ENCODE assay signal across 23 cellular contexts in the genomic region with DNA sequence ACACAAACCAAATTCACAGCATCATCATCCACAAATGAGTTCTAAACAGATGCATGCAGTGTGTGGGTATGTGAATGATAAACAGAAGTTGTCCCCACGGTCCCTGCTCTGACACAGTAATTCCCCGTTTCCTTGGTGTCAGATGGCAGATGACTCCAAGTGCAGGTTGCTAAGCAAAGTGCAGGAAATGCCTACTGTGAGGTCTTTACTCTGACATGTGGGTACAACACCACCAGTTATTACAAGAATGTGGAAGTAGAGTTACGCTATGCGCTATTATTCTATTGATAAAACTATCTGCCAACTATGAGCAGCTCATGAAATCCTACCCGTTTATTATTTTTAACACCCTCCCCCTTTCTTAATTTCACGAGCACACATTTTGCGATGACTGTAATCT.
DNase-seq lines count a peak whose midpoint lies in the region; ATAC-seq, FAIRE-seq and TF ChIP-seq lines count a peak whose summit lies in the region.
"Had no signal": no experiment of that assay in that cellular context is flagged by ENCODE, and none has a peak within 500 bp of the region (broad histone marks: within the 10 kb centered on the region; RNA-seq: fewer than 3 reads in every experiment).

No MANE protein-coding gene starts in this region.

- H3K27me3 ChIP-seq in GM12878 (replicated peaks in 1 of 2; ENCODE audit: control insufficient read depth in 2 of 2, insufficient read depth in 2 of 2, low read length in 1 of 2) (no peaks in the 10 kb centered on the region), colonic mucosa (no peaks in the 10 kb centered on the region)
- H3K27me3 ChIP-seq in effector memory CD4-positive, alpha-beta T cell (replicated peaks; ENCODE audit: control insufficient read depth, insufficient read depth, low read length, poor library complexity, severe bottlenecking) = no peaks in the 10 kb centered on the region
- H3K27me3 ChIP-seq: BLaER1, tibial nerve had no signal

- H3K4me1 ChIP-seq in GM12878 (ENCODE audit: control insufficient read depth, insufficient read depth, low read length) (no peaks in the 10 kb centered on the region), colonic mucosa (no peaks in the 10 kb centered on the region)
- no peaks in the 10 kb centered on the region for H3K4me1 ChIP-seq in effector memory CD4-positive, alpha-beta T cell (ENCODE audit: control insufficient read depth, insufficient read depth, low read length, poor library complexity, severe bottlenecking)
- H3K4me1 ChIP-seq: prostate gland had no signal

- DNase-seq in Daoy (ENCODE audit: low read depth) (peak; percentile 42), HT1080 (ENCODE audit: low read depth) (peak; percentile 56), GM12878 (ENCODE audit: low read depth, low spot score) (no peak), left kidney (ENCODE audit: low read depth, low spot score) (peak; percentile 60), colonic mucosa (no peak), SIG-M5 treated with dmso at 0.1 percent for 504 hours (lab: John Stamatoyannopoulos, UW; ENCODE audit: unreplicated experiment) (no peak), NCI-H1092 treated with DMSO at 0.1 percent for 48 hours (lab: John Stamatoyannopoulos, UW) (no peak)
- DNase-seq in effector memory CD4-positive, alpha-beta T cell = no peak
- DNase-seq: activated CD4-positive, alpha-beta memory T cell treated with anti-CD3 and anti-CD28 coated beads, Interleukin-2, amount 10 ng/mL, durations not matched to agents 7 days and 5 days; activated T-cell treated with anti-CD3 and anti-CD28 coated beads, Interleukin-2, amount 50 U/mL, for 48 hours; effector CD4-positive, alpha-beta T cell; hypothalamus; NCI-H1105; NCI-H345; stimulated activated CD4-positive, alpha-beta T cell treated with anti-CD3 and anti-CD28 coated beads, Interleukin-12 subunit alpha, Interleukin-12 subunit beta, amount 100 ng/mL, for 4 hours; stimulated activated naive B cell treated with anti-CD40 and anti-IgM and Interleukin-4, amounts not matched to agents 10 μg/mL and 1 μg/mL and 100 μg/mL, for 72 hours had no signal

- no TSS peak for BruUV-seq in GM12878 (replicated peaks; lab: Mats Ljungman, UMichigan)

- H3K9ac ChIP-seq in GM12878 (ENCODE audit: control insufficient read depth, insufficient read depth, low read length) (no peak overlapping the region), colonic mucosa (ENCODE audit: low read depth in 2 of 2, low read length in 2 of 2) (no peak overlapping the region)
- H3K9ac ChIP-seq: BLaER1 had no signal

- CTCF ChIA-PET in GM12878 (lab: Yijun Ruan, JAX) = no interaction called here

- no peaks in the 10 kb centered on the region for H3K79me2 ChIP-seq in GM12878 (ENCODE audit: control insufficient read depth, insufficient read depth, low read length)

- no peaks in the 10 kb centered on the region for H4K20me1 ChIP-seq in GM12878 (ENCODE audit: control insufficient read depth, insufficient read depth)
- H4K20me1 ChIP-seq: BLaER1 had no signal

- H3K36me3 ChIP-seq in GM12878 (ENCODE audit: control insufficient read depth in 2 of 2, insufficient read depth in 2 of 2, low read length in 1 of 2) (no peaks in the 10 kb centered on the region), colonic mucosa (no peaks in the 10 kb centered on the region)
- no peaks in the 10 kb centered on the region for H3K36me3 ChIP-seq in effector memory CD4-positive, alpha-beta T cell (ENCODE audit: control insufficient read depth, insufficient read depth, low read length)
- H3K36me3 ChIP-seq: prostate gland, tibial nerve had no signal

- no peak for TF ChIP-seq CTCF in GM12878 (IDR thresholded peaks at IDR 0.05 in 2 of 3, conservative IDR thresholded peaks at IDR 0.05 in 1 of 3; ENCODE audit: control insufficient read depth in 2 of 3, extremely low read depth in 1 of 3, insufficient read depth in 1 of 3, low read depth in 3 of 3, low read length in 3 of 3)
- TF ChIP-seq CTCF in colonic mucosa (IDR thresholded peaks at IDR 0.05) = no peak

- no peak for FAIRE-seq in GM12878 (lab: Jason Lieb, UNC)
- FAIRE-seq: GM19239, TTC549 had no signal

- H3K4me3 ChIP-seq in GM12878 (no peak overlapping the region), colonic mucosa (no peak overlapping the region)
- H3K4me3 ChIP-seq in effector memory CD4-positive, alpha-beta T cell (ENCODE audit: insufficient read depth, low read depth, low read length, poor library complexity, severe bottlenecking) = no peak overlapping the region
- H3K4me3 ChIP-seq: BLaER1, prostate gland, tibial nerve had no signal

- no peak overlapping the region for H2AFZ ChIP-seq in GM12878 (ENCODE audit: control insufficient read depth, low read depth, low read length)

- ATAC-seq in GM12878 = peak; percentile 13; the same call in 2 of the 3 replicates
- ATAC-seq: activated naive CD4-positive, alpha-beta T cell treated with anti-CD3 and anti-CD28 coated beads, Interleukin-2, amount 50 U/mL, for 72 hours; left lobe of liver; stimulated activated naive B cell treated with anti-CD40 and anti-IgM and Interleukin-4, amounts not matched to agents 10 μg/mL and 1 μg/mL and 100 μg/mL, for 72 hours had no signal

- in situ Hi-C loops in GM12878 (cut with MboI) = no loop called here

- RAD21 ChIA-PET in GM12878 (lab: Charles Lee; ENCODE audit: unreplicated experiment) = no interaction called here

- TF ChIP-seq EP300 in GM12878 (IDR thresholded peaks at IDR 0.05; ENCODE audit: borderline replicate concordance in 1 of 2, control insufficient read depth in 1 of 2, low read depth in 2 of 2, low read length in 2 of 2) = no peak

- no peaks in the 10 kb centered on the region for H3K9me3 ChIP-seq in GM12878 (replicated peaks; ENCODE audit: control insufficient read depth, insufficient read depth, low read length)
- no peaks in the 10 kb centered on the region for H3K9me3 ChIP-seq in colonic mucosa
- no peaks in the 10 kb centered on the region for H3K9me3 ChIP-seq in effector memory CD4-positive, alpha-beta T cell (ENCODE audit: control insufficient read depth, low read length)
- H3K9me3 ChIP-seq: BLaER1, prostate gland, tibial nerve had no signal

- intact Hi-C loops in GM12878 (cut with micrococcal nuclease; ENCODE audit: unreplicated experiment) = no loop called here
- intact Hi-C loops in colonic mucosa (cut with DNase I) = no loop called here

- SMC1A ChIA-PET in GM12878 (lab: Charles Lee; ENCODE audit: uncharacterized antibody, unreplicated experiment) = interaction anchor here (1.0 to 2.1 kb wide), 2 partner anchors 21 to 29 kb away, joined by 3 to 7 read pairs; no protein-coding TSS in a partner anchor

- H3K27ac ChIP-seq in GM12878 (ENCODE audit: control insufficient read depth, insufficient read depth) (no peak overlapping the region), colonic mucosa (no peak overlapping the region)
- H3K27ac ChIP-seq in effector memory CD4-positive, alpha-beta T cell (ENCODE audit: insufficient read depth, low read length, poor library complexity, severe bottlenecking) = no peak overlapping the region
- H3K27ac ChIP-seq: BLaER1, prostate gland had no signal

- TF ChIP-seq RAD21 in GM12878 (IDR thresholded peaks at IDR 0.05; ENCODE audit: insufficient read depth, low read depth, low read length) = no peak

- no peak for TF ChIP-seq POLR2A in GM12878 (IDR thresholded peaks at IDR 0.05; ENCODE audit: low read depth, low read length)

- POLR2A ChIA-PET in GM12878 (lab: Charles Lee) = no interaction called here

- H3K4me2 ChIP-seq in GM12878 (ENCODE audit: control insufficient read depth, insufficient read depth) = no peak overlapping the region
- H3K4me2 ChIP-seq: BLaER1 had no signal

- WGBS in GM12878 (ENCODE audit: insufficient coverage, insufficient replicate concordance, low lambda C conversion rate, missing lambda C conversion rate) = 56% methylated on average over 7 of the region's 7 CpGs

TF ChIP-seq in GM12878, 131 proteins besides CTCF, POLR2A, EP300 and RAD21 (continues in another document):
- TF ChIP-seq, protein P1, sequence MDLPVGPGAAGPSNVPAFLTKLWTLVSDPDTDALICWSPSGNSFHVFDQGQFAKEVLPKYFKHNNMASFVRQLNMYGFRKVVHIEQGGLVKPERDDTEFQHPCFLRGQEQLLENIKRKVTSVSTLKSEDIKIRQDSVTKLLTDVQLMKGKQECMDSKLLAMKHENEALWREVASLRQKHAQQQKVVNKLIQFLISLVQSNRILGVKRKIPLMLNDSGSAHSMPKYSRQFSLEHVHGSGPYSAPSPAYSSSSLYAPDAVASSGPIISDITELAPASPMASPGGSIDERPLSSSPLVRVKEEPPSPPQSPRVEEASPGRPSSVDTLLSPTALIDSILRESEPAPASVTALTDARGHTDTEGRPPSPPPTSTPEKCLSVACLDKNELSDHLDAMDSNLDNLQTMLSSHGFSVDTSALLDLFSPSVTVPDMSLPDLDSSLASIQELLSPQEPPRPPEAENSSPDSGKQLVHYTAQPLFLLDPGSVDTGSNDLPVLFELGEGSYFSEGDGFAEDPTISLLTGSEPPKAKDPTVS (IDR thresholded peaks at IDR 0.05; ENCODE audit: low read depth, low read length) = no peak
- no peak for TF ChIP-seq CBX5 (IDR thresholded peaks at IDR 0.05; ENCODE audit: low read depth)
- no peak for TF ChIP-seq GATAD2B (conservative IDR thresholded peaks at IDR 0.05; ENCODE audit: low read depth)
- TF ChIP-seq, protein P2, sequence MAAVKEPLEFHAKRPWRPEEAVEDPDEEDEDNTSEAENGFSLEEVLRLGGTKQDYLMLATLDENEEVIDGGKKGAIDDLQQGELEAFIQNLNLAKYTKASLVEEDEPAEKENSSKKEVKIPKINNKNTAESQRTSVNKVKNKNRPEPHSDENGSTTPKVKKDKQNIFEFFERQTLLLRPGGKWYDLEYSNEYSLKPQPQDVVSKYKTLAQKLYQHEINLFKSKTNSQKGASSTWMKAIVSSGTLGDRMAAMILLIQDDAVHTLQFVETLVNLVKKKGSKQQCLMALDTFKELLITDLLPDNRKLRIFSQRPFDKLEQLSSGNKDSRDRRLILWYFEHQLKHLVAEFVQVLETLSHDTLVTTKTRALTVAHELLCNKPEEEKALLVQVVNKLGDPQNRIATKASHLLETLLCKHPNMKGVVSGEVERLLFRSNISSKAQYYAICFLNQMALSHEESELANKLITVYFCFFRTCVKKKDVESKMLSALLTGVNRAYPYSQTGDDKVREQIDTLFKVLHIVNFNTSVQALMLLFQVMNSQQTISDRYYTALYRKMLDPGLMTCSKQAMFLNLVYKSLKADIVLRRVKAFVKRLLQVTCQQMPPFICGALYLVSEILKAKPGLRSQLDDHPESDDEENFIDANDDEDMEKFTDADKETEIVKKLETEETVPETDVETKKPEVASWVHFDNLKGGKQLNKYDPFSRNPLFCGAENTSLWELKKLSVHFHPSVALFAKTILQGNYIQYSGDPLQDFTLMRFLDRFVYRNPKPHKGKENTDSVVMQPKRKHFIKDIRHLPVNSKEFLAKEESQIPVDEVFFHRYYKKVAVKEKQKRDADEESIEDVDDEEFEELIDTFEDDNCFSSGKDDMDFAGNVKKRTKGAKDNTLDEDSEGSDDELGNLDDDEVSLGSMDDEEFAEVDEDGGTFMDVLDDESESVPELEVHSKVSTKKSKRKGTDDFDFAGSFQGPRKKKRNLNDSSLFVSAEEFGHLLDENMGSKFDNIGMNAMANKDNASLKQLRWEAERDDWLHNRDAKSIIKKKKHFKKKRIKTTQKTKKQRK (IDR thresholded peaks at IDR 0.05; ENCODE audit: low read depth, low read length) = no peak
- no peak for TF ChIP-seq STAT3 (IDR thresholded peaks at IDR 0.05; ENCODE audit: low read depth, low read length)

Comparison
In these comparisons a context has a peak if more than half of its experiments do, and no peak if none do; other contexts are left out.
1. DNase-seq: peak in Daoy (single experiment), HT1080 (single experiment) and left kidney (single experiment); none in GM12878 (single experiment), colonic mucosa (single experiment), effector memory CD4-positive, alpha-beta T cell (0 of 3), SIG-M5 treated with dmso at 0.1 percent for 504 hours (single experiment) and NCI-H1092 treated with DMSO at 0.1 percent for 48 hours (single experiment).